Comparison of ENCODE assay signal across 11 cellular contexts in genomic region chr12:3680919-3681594, GRCh38.
DNase-seq lines count a peak whose midpoint lies in the region; ATAC-seq, FAIRE-seq and TF ChIP-seq lines count a peak whose summit lies in the region.
"Had no signal": no experiment of that assay in that cellular context is flagged by ENCODE, and none has a peak within 500 bp of the region (broad histone marks: within the 10 kb centered on the region; RNA-seq: fewer than 3 reads in every experiment).

No MANE protein-coding gene starts in this region.

- TF ChIP-seq POLR2A in esophagus muscularis mucosa (IDR thresholded peaks at IDR 0.05; ENCODE audit: low read depth) = no peak

- H3K27ac Mint-ChIP-seq in stimulated activated naive CD8-positive, alpha-beta T cell treated with anti-CD3 and anti-CD28 coated beads, Interleukin-15, amount 100 ng/mL, for 72 hours = peak overlapping the region in 1 of 2 donors; percentile 50

- H3K9me3 Mint-ChIP-seq in stimulated activated naive CD8-positive, alpha-beta T cell treated with anti-CD3 and anti-CD28 coated beads, Interleukin-15, amount 100 ng/mL, for 72 hours = no peaks in the 10 kb centered on the region

- peaks cover 0 to 9% (median 3%) of the 10 kb centered on the region in 4 donors for H3K4me1 ChIP-seq in esophagus muscularis mucosa

- H3K4me3 Mint-ChIP-seq in stimulated activated naive CD8-positive, alpha-beta T cell treated with anti-CD3 and anti-CD28 coated beads, Interleukin-15, amount 100 ng/mL, for 72 hours = no peak overlapping the region

- no peak for FAIRE-seq in frontal cortex (lab: Jason Lieb, UNC)
- FAIRE-seq: GM19239 had no signal

- H3K27me3 ChIP-seq in esophagus muscularis mucosa = no peaks in the 10 kb centered on the region

- no peak overlapping the region for H3K4me3 ChIP-seq in esophagus muscularis mucosa
- H3K4me3 ChIP-seq: skin epidermis had no signal

- no peak for ATAC-seq in stimulated activated naive CD8-positive, alpha-beta T cell treated with anti-CD3 and anti-CD28 coated beads, Interleukin-15, amount 100 ng/mL, for 72 hours
- no peak for ATAC-seq in GM18870 (IDR thresholded peaks at IDR 0.05; ENCODE audit: unreplicated experiment)

- no peaks in the 10 kb centered on the region for H3K9me3 ChIP-seq in esophagus muscularis mucosa

- intact Hi-C loops in esophagus muscularis mucosa (cut with DNase I) = no loop called here

- H3K4me1 Mint-ChIP-seq in stimulated activated naive CD8-positive, alpha-beta T cell treated with anti-CD3 and anti-CD28 coated beads, Interleukin-15, amount 100 ng/mL, for 72 hours = no peaks in the 10 kb centered on the region

- TF ChIP-seq EP300 in esophagus muscularis mucosa (IDR thresholded peaks at IDR 0.05) = no peak

- DNase-seq in DMS153 treated with DMSO at 0.1 percent for 48 hours (lab: John Stamatoyannopoulos, UW; ENCODE audit: unreplicated experiment) = peak; percentile 90
- DNase-seq in NCI-H345 (lab: John Stamatoyannopoulos, UW) = peak; percentile 83
- DNase-seq in esophagus muscularis mucosa (ENCODE audit: extremely low spot score) = peak; percentile 89
- DNase-seq in myocyte (ENCODE audit: low read depth) = peak; percentile 54
- DNase-seq in frontal cortex (ENCODE audit: low spot score in 2 of 2) = no peak
- DNase-seq in stimulated activated naive CD8-positive, alpha-beta T cell treated with anti-CD3 and anti-CD28 coated beads, Interleukin-15, amount 100 ng/mL, for 72 hours = no peak
- DNase-seq in T-helper 9 cell = no peak
- DNase-seq: activated CD4-positive, alpha-beta T cell treated with anti-CD3 and anti-CD28 coated beads for 1 hour had no signal

- no peaks in the 10 kb centered on the region for H3K27me3 Mint-ChIP-seq in stimulated activated naive CD8-positive, alpha-beta T cell treated with anti-CD3 and anti-CD28 coated beads, Interleukin-15, amount 100 ng/mL, for 72 hours

- H3K36me3 ChIP-seq in esophagus muscularis mucosa = peaks cover 0 to 12% (median 0%) of the 10 kb centered on the region in 4 donors

- TF ChIP-seq CTCF in esophagus muscularis mucosa (IDR thresholded peaks at IDR 0.05) = no peak

- WGBS in esophagus muscularis mucosa = 73% methylated on average over 8 of the region's 8 CpGs

- no peak overlapping the region for H3K27ac ChIP-seq in esophagus muscularis mucosa (replicated peaks in 1 of 4)
- H3K27ac ChIP-seq: skin epidermis had no signal

Comparison
In these comparisons a context has a peak if more than half of its experiments do, and no peak if none do; other contexts are left out.
1. DNase-seq: peak in DMS153 treated with DMSO at 0.1 percent for 48 hours (single experiment), NCI-H345 (single experiment), esophagus muscularis mucosa (single experiment) and myocyte (single experiment); none in frontal cortex (0 of 2), stimulated activated naive CD8-positive, alpha-beta T cell treated with anti-CD3 and anti-CD28 coated beads, Interleukin-15, amount 100 ng/mL, for 72 hours (0 of 2) and T-helper 9 cell (single experiment).